In genomic region chr3:188605231-188605630, GRCh38 we compare ENCODE assay signal across 16 cellular contexts.
DNase-seq lines count a peak whose midpoint lies in the region; ATAC-seq and TF ChIP-seq lines count a peak whose summit lies in the region.
"Had no signal": no experiment of that assay in that cellular context is flagged by ENCODE, and none has a peak within 500 bp of the region (broad histone marks: within the 10 kb centered on the region; RNA-seq: fewer than 3 reads in every experiment).

No MANE protein-coding gene starts in this region.

- H3K9me3 ChIP-seq in adipocyte (ENCODE audit: control insufficient read depth, low read length), result peaks cover 6% of the 10 kb centered on the region
- H3K9me3 ChIP-seq: Caco-2, HAP-1 had no signal

- peaks cover 21% of the 10 kb centered on the region for H3K4me1 ChIP-seq in adipocyte (ENCODE audit: control insufficient read depth, insufficient read depth, low read length)
- H3K4me1 ChIP-seq: A549, Caco-2, HAP-1 had no signal

- ATAC-seq in stimulated activated naive B cell treated with anti-CD40 and anti-IgM and Interleukin-4, amounts not matched to agents 10 μg/mL and 1 μg/mL and 100 μg/mL, for 72 hours (replicated peaks), result no peak
- ATAC-seq in GM18861 (IDR thresholded peaks at IDR 0.05; ENCODE audit: unreplicated experiment), result no peak
- ATAC-seq: A549, PC-3 had no signal

- H3K27me3 ChIP-seq in adipocyte (replicated peaks; ENCODE audit: control insufficient read depth, insufficient read depth, low read length), result no peaks in the 10 kb centered on the region

- H3K9ac ChIP-seq in adipocyte (ENCODE audit: low read length), result no peak overlapping the region

- H3K36me3 ChIP-seq in adipocyte (ENCODE audit: control insufficient read depth, insufficient read depth, low read length, severe bottlenecking), result peaks cover 12% of the 10 kb centered on the region
- H3K36me3 ChIP-seq: HAP-1 had no signal

- peaks cover 7 to 14% of the 10 kb centered on the region in 2 donors for H3K9me3 Mint-ChIP-seq in stimulated activated naive B cell treated with anti-CD40 and anti-IgM and Interleukin-4, amounts not matched to agents 10 μg/mL and 1 μg/mL and 100 μg/mL, for 72 hours

- H3K4me3 Mint-ChIP-seq in stimulated activated naive B cell treated with anti-CD40 and anti-IgM and Interleukin-4, amounts not matched to agents 10 μg/mL and 1 μg/mL and 100 μg/mL, for 72 hours, result no peak overlapping the region

- POLR2A ChIA-PET in HEK293T (lab: Yijun Ruan, JAX), result no interaction called here

- peak overlapping the region; percentile 20 for H3K27ac Mint-ChIP-seq in stimulated activated naive B cell treated with anti-CD40 and anti-IgM and Interleukin-4, amounts not matched to agents 10 μg/mL and 1 μg/mL and 100 μg/mL, for 72 hours

- peaks cover 18 to 31% of the 10 kb centered on the region in 2 donors for H3K4me1 Mint-ChIP-seq in stimulated activated naive B cell treated with anti-CD40 and anti-IgM and Interleukin-4, amounts not matched to agents 10 μg/mL and 1 μg/mL and 100 μg/mL, for 72 hours

- DNase-seq in AG10803 (ENCODE audit: low read depth) (peak; percentile 72), adipocyte (ENCODE audit: low read depth) (peak; percentile 73), fibroblast of peridontal ligament (ENCODE audit: extremely low read depth) (peak; percentile 87), HEK293T (ENCODE audit: extremely low spot score) (no peak), midbrain (lab: John Stamatoyannopoulos, UW) (no peak), HK-2 (ENCODE audit: unreplicated experiment) (no peak)
- DNase-seq in stimulated activated naive B cell treated with anti-CD40 and anti-IgM and Interleukin-4, amounts not matched to agents 10 μg/mL and 1 μg/mL and 100 μg/mL, for 72 hours, result no peak
- DNase-seq: Caco-2, DMS153, NCI-H1930, NCI-H446, NCI-H69, PC-3 had no signal

- TF ChIP-seq CTCF in AG10803 (conservative IDR thresholded peaks at IDR 0.05; ENCODE audit: low read length), result no peak

- CTCF ChIA-PET in HEK293T (lab: Yijun Ruan, JAX), result no interaction called here

- H3K4me3 ChIP-seq in AG10803 (ENCODE audit: low read length) (no peak overlapping the region), adipocyte (ENCODE audit: low read length) (peak overlapping the region; percentile 19)
- H3K4me3 ChIP-seq: A549, HAP-1 had no signal

- H3K36me3 Mint-ChIP-seq in stimulated activated naive B cell treated with anti-CD40 and anti-IgM and Interleukin-4, amounts not matched to agents 10 μg/mL and 1 μg/mL and 100 μg/mL, for 72 hours, result peaks cover 19 to 35% of the 10 kb centered on the region in 2 donors

- no peaks in the 10 kb centered on the region for H3K27me3 Mint-ChIP-seq in stimulated activated naive B cell treated with anti-CD40 and anti-IgM and Interleukin-4, amounts not matched to agents 10 μg/mL and 1 μg/mL and 100 μg/mL, for 72 hours

TF ChIP-seq in HEK293T, 16 proteins besides CTCF, POLR2A, EP300 and RAD21:
- TF ChIP-seq L3MBTL2 (conservative IDR thresholded peaks at IDR 0.05) (no peak), BHLHE40 (IDR thresholded peaks at IDR 0.05; ENCODE audit: borderline replicate concordance) (no peak), FOXA1 (IDR thresholded peaks at IDR 0.05) (no peak), SP1 (IDR thresholded peaks at IDR 0.05) (no peak), FOXM1 (IDR thresholded peaks at IDR 0.05; ENCODE audit: borderline replicate concordance) (no peak), TARDBP (IDR thresholded peaks at IDR 0.05) (no peak), ZNF384 (IDR thresholded peaks at IDR 0.05) (no peak), ARNT (IDR thresholded peaks at IDR 0.05) (no peak), NFRKB (IDR thresholded peaks at IDR 0.05) (no peak), SUZ12 (IDR thresholded peaks at IDR 0.05) (no peak), CTBP1 (IDR thresholded peaks at IDR 0.05; ENCODE audit: borderline replicate concordance) (no peak), FOXK2 (IDR thresholded peaks at IDR 0.05) (no peak), ELF4 (IDR thresholded peaks at IDR 0.05) (no peak), LEF1 (IDR thresholded peaks at IDR 0.05; ENCODE audit: borderline replicate concordance) (no peak)
- TF ChIP-seq, protein P1, sequence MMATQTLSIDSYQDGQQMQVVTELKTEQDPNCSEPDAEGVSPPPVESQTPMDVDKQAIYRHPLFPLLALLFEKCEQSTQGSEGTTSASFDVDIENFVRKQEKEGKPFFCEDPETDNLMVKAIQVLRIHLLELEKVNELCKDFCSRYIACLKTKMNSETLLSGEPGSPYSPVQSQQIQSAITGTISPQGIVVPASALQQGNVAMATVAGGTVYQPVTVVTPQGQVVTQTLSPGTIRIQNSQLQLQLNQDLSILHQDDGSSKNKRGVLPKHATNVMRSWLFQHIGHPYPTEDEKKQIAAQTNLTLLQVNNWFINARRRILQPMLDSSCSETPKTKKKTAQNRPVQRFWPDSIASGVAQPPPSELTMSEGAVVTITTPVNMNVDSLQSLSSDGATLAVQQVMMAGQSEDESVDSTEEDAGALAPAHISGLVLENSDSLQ (IDR thresholded peaks at IDR 0.05), result no peak

Comparison
In these comparisons a context has a peak if more than half of its experiments do, and no peak if none do; other contexts are left out.
1. DNase-seq: peak in AG10803 (single experiment), adipocyte (single experiment) and fibroblast of peridontal ligament (single experiment); none in stimulated activated naive B cell treated with anti-CD40 and anti-IgM and Interleukin-4, amounts not matched to agents 10 μg/mL and 1 μg/mL and 100 μg/mL, for 72 hours (single experiment), HEK293T (single experiment), midbrain (single experiment) and HK-2 (single experiment).